16 cellular contexts compared by ENCODE assay signal in genomic region chr6:128427139-128427538, GRCh38.
DNase-seq lines count a peak whose midpoint lies in the region; ATAC-seq and TF ChIP-seq lines count a peak whose summit lies in the region.
"Had no signal": no experiment of that assay in that cellular context is flagged by ENCODE, and none has a peak within 500 bp of the region (broad histone marks: within the 10 kb centered on the region; RNA-seq: fewer than 3 reads in every experiment).

No MANE protein-coding gene starts in this region.

- intact Hi-C loops in left ventricle myocardium inferior (cut with micrococcal nuclease), result no loop called here
- intact Hi-C loops in heart right ventricle (cut with DNase I), result no loop called here
- intact Hi-C loops in left lung (cut with DNase I), result no loop called here

- H3K4me3 Mint-ChIP-seq in progenitor cell of endocrine pancreas (ENCODE audit: low read depth), result no peak overlapping the region
- H3K4me3 Mint-ChIP-seq: CD4-positive, alpha-beta memory T cell; GM23338; H9 had no signal

- peaks cover 8% of the 10 kb centered on the region for H3K4me1 Mint-ChIP-seq in progenitor cell of endocrine pancreas (ENCODE audit: low read depth)
- H3K4me1 Mint-ChIP-seq: CD4-positive, alpha-beta memory T cell had no signal

- H3K36me3 Mint-ChIP-seq in progenitor cell of endocrine pancreas (ENCODE audit: insufficient read depth), result no peaks in the 10 kb centered on the region
- H3K36me3 Mint-ChIP-seq: CD4-positive, alpha-beta memory T cell had no signal

- no peaks in the 10 kb centered on the region for H3K9me3 Mint-ChIP-seq in progenitor cell of endocrine pancreas (ENCODE audit: low read depth)
- H3K9me3 Mint-ChIP-seq: CD4-positive, alpha-beta memory T cell; GM23338; H9 had no signal

- H3K27ac Mint-ChIP-seq in progenitor cell of endocrine pancreas, result peak overlapping the region; percentile 59
- H3K27ac Mint-ChIP-seq: CD4-positive, alpha-beta memory T cell had no signal

- TF ChIP-seq CTCF in left ventricle myocardium inferior (IDR thresholded peaks at IDR 0.05; ENCODE audit: borderline replicate concordance), result no peak
- no peak for TF ChIP-seq CTCF in heart right ventricle (IDR thresholded peaks at IDR 0.05)
- no peak for TF ChIP-seq CTCF in left lung (IDR thresholded peaks at IDR 0.05)
- no peak for TF ChIP-seq CTCF in progenitor cell of endocrine pancreas (IDR thresholded peaks at IDR 0.05; ENCODE audit: unreplicated experiment)

- no peak for ATAC-seq in heart right ventricle
- ATAC-seq in left lung, result peak; percentile 84
- ATAC-seq: GM23338, HCT116 had no signal

- H3K4me1 ChIP-seq in left ventricle myocardium inferior (peaks cover 58% of the 10 kb centered on the region), heart right ventricle (peaks cover 0 to 47% (median 25%) of the 10 kb centered on the region in 9 donors), left lung (no peaks in the 10 kb centered on the region)

- no peaks in the 10 kb centered on the region for H3K27me3 ChIP-seq in left ventricle myocardium inferior (ENCODE audit: low read depth)
- H3K27me3 ChIP-seq in heart right ventricle, result no peaks in the 10 kb centered on the region
- no peaks in the 10 kb centered on the region for H3K27me3 ChIP-seq in left lung

- no peaks in the 10 kb centered on the region for H3K27me3 Mint-ChIP-seq in progenitor cell of endocrine pancreas

- H3K27ac ChIP-seq in left ventricle myocardium inferior (replicated peaks) (peak overlapping the region; percentile 51), heart right ventricle (peak overlapping the region in 4 of 10 donors; percentile 17 to 39 (median 24)), left lung (no peak overlapping the region)

- 97 to 100% methylated on average over 1 of the region's 1 CpG for WGBS in heart right ventricle, 2 donors

- no peak overlapping the region for H3K4me3 ChIP-seq in left ventricle myocardium inferior
- H3K4me3 ChIP-seq in heart right ventricle, result no peak overlapping the region
- no peak overlapping the region for H3K4me3 ChIP-seq in left lung
- H3K4me3 ChIP-seq: GM23338 had no signal

- DNase-seq in left ventricle myocardium inferior (no peak), heart right ventricle (no peak), left lung (no peak), progenitor cell of endocrine pancreas (ENCODE audit: low spot score, unreplicated experiment) (no peak), NCI-H1436 treated with DMSO at 0.1 percent for 48 hours (lab: John Stamatoyannopoulos, UW) (no peak), MV-4-11 (lab: John Stamatoyannopoulos, UW) (no peak)
- DNase-seq: C1 segment of cervical spinal cord; Calu3; CD4-positive, alpha-beta memory T cell; COR-L47; DMS53; DMS79 treated with DMSO at 0.1 percent for 48 hours; GF-D8; H9 had no signal

- no peaks in the 10 kb centered on the region for H3K36me3 ChIP-seq in left ventricle myocardium inferior
- no peaks in the 10 kb centered on the region for H3K36me3 ChIP-seq in heart right ventricle
- no peaks in the 10 kb centered on the region for H3K36me3 ChIP-seq in left lung

- H3K9me3 ChIP-seq in left ventricle myocardium inferior (replicated peaks) (no peaks in the 10 kb centered on the region), heart right ventricle (no peaks in the 10 kb centered on the region), left lung (no peaks in the 10 kb centered on the region)
